In the genomic region with DNA sequence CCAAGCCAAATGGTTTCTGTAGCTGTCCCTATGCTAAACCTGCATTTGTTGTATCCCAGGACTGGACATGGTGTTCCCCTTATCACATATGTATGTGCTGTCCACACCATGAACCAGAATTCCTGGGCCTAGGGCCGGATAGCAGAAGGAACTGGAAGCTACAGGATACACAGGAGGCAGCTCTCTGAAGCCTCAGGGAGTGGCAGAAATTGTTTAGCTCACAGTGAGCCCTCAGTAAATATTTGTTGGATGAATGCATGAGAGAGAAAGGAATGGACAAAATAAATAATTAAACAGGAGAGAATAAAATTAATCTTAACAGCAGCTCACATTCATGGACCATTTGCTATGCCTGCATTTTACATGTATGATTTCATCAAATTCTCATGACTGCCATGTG, we compare ENCODE assay signal across 12 cellular contexts. TPM values are rescaled to one million over a fixed set of nuclear protein-coding genes. Genes with fewer than 3 reads are reported as not detected.
DNase-seq lines count a peak whose midpoint lies in the region; ATAC-seq and TF ChIP-seq lines count a peak whose summit lies in the region.
"Had no signal": no experiment of that assay in that cellular context is flagged by ENCODE, and none has a peak within 500 bp of the region (broad histone marks: within the 10 kb centered on the region; RNA-seq: fewer than 3 reads in every experiment).

No MANE protein-coding gene starts in this region.

- ATAC-seq in activated CD4-positive, alpha-beta T cell treated with anti-CD3 and anti-CD28 coated beads for 36 hours: no peak
- ATAC-seq in RWPE2 (ENCODE audit: low read depth) (no peak; the same call in 2 of the 3 replicates), HG03280 (IDR thresholded peaks at IDR 0.05; ENCODE audit: unreplicated experiment) (no peak)
- no peak for ATAC-seq in stimulated activated effector memory CD8-positive, alpha-beta T cell treated with anti-CD3 and anti-CD28 coated beads, Interleukin-12 subunit alpha, Interleukin-12 subunit beta, amount 100 ng/mL, for 72 hours

- peaks cover 38% of the 10 kb centered on the region for H3K36me3 ChIP-seq in RWPE2 (ENCODE audit: low read depth)

- no peak for TF ChIP-seq CTCF in RWPE2 (IDR thresholded peaks at IDR 0.05; ENCODE audit: poor library complexity, severe bottlenecking)
- no peak for TF ChIP-seq CTCF in epithelial cell of esophagus (IDR thresholded peaks at IDR 0.05; ENCODE audit: insufficient read depth, low read depth, low read length, missing control alignments)

- peak overlapping the region; percentile 67 for H3K27ac Mint-ChIP-seq in activated CD4-positive, alpha-beta T cell treated with anti-CD3 and anti-CD28 coated beads for 36 hours
- peak overlapping the region; percentile 91 for H3K27ac Mint-ChIP-seq in stimulated activated effector memory CD8-positive, alpha-beta T cell treated with anti-CD3 and anti-CD28 coated beads, Interleukin-12 subunit alpha, Interleukin-12 subunit beta, amount 100 ng/mL, for 72 hours
- H3K27ac Mint-ChIP-seq: progenitor cell of endocrine pancreas had no signal

- no peaks in the 10 kb centered on the region for H3K27me3 Mint-ChIP-seq in activated CD4-positive, alpha-beta T cell treated with anti-CD3 and anti-CD28 coated beads for 36 hours
- H3K27me3 Mint-ChIP-seq: progenitor cell of endocrine pancreas had no signal

- peaks cover 36% of the 10 kb centered on the region for H3K4me1 ChIP-seq in RWPE2 (ENCODE audit: insufficient read depth, poor library complexity, severe bottlenecking)

- intact Hi-C loops in activated CD4-positive, alpha-beta T cell treated with anti-CD3 and anti-CD28 coated beads for 36 hours (cut with DNase I, micrococcal nuclease): loop anchor here (2.0 to 10.0 kb wide), 3 partner anchors 85 to 827 kb away; a partner anchor contains a TSS

- no peaks in the 10 kb centered on the region for H3K9me3 Mint-ChIP-seq in activated CD4-positive, alpha-beta T cell treated with anti-CD3 and anti-CD28 coated beads for 36 hours (ENCODE audit: low read depth)
- H3K9me3 Mint-ChIP-seq in stimulated activated effector memory CD8-positive, alpha-beta T cell treated with anti-CD3 and anti-CD28 coated beads, Interleukin-12 subunit alpha, Interleukin-12 subunit beta, amount 100 ng/mL, for 72 hours: no peaks in the 10 kb centered on the region
- H3K9me3 Mint-ChIP-seq: immature natural killer cell had no signal

- no peaks in the 10 kb centered on the region for H3K27me3 ChIP-seq in RWPE2 (ENCODE audit: insufficient read depth, poor library complexity, severe bottlenecking)

- POLR2A ChIA-PET in activated CD4-positive, alpha-beta T cell treated with anti-CD3 and anti-CD28 coated beads for 36 hours (lab: Charles Lee): interaction anchor here (1.2 kb wide), 1 partner anchor 123 kb away, joined by 5 read pairs; no protein-coding TSS in a partner anchor

- peak overlapping the region; percentile 98 for H3K4me3 Mint-ChIP-seq in activated CD4-positive, alpha-beta T cell treated with anti-CD3 and anti-CD28 coated beads for 36 hours
- H3K4me3 Mint-ChIP-seq in stimulated activated effector memory CD8-positive, alpha-beta T cell treated with anti-CD3 and anti-CD28 coated beads, Interleukin-12 subunit alpha, Interleukin-12 subunit beta, amount 100 ng/mL, for 72 hours: peak overlapping the region; percentile 96

- peaks cover 37% of the 10 kb centered on the region for H3K36me3 Mint-ChIP-seq in activated CD4-positive, alpha-beta T cell treated with anti-CD3 and anti-CD28 coated beads for 36 hours (ENCODE audit: low read depth)
- H3K36me3 Mint-ChIP-seq in stimulated activated effector memory CD8-positive, alpha-beta T cell treated with anti-CD3 and anti-CD28 coated beads, Interleukin-12 subunit alpha, Interleukin-12 subunit beta, amount 100 ng/mL, for 72 hours: peaks cover 44% of the 10 kb centered on the region

- CTCF ChIA-PET in activated CD4-positive, alpha-beta T cell treated with anti-CD3 and anti-CD28 coated beads for 36 hours (lab: Charles Lee): interaction anchor here (1.4 to 6.2 kb wide), 6 partner anchors 12 to 267 kb away, joined by 4 to 63 read pairs (median 36); no protein-coding TSS in a partner anchor

- DNase-seq in activated CD4-positive, alpha-beta T cell treated with anti-CD3 and anti-CD28 coated beads for 36 hours: no peak
- DNase-seq in activated CD4-positive, alpha-beta T cell treated with anti-CD3 and anti-CD28 coated beads for 1 hour: no peak
- DNase-seq in RWPE2 (ENCODE audit: low spot score): no peak
- DNase-seq in epithelial cell of esophagus (ENCODE audit: low read depth): peak; percentile 63
- no peak for DNase-seq in stimulated activated effector memory CD8-positive, alpha-beta T cell treated with anti-CD3 and anti-CD28 coated beads, Interleukin-12 subunit alpha, Interleukin-12 subunit beta, amount 100 ng/mL, for 72 hours (ENCODE audit: low spot score in 2 of 2)
- no peak for DNase-seq in NCI-H2171 treated with DMSO at 0.1 percent for 48 hours (lab: John Stamatoyannopoulos, UW)
- no peak for DNase-seq in MV-4-11 (lab: John Stamatoyannopoulos, UW)
- DNase-seq: activated CD8-positive, alpha-beta memory T cell treated with anti-CD3 and anti-CD28 coated beads, Interleukin-2, amount 50 U/mL, for 4 hours; immature natural killer cell; SHP77 had no signal

- no peaks in the 10 kb centered on the region for H3K9me3 ChIP-seq in RWPE2 (ENCODE audit: severe bottlenecking)

- H3K4me1 Mint-ChIP-seq in activated CD4-positive, alpha-beta T cell treated with anti-CD3 and anti-CD28 coated beads for 36 hours: peaks cover 64% of the 10 kb centered on the region
- peaks cover 55% of the 10 kb centered on the region for H3K4me1 Mint-ChIP-seq in stimulated activated effector memory CD8-positive, alpha-beta T cell treated with anti-CD3 and anti-CD28 coated beads, Interleukin-12 subunit alpha, Interleukin-12 subunit beta, amount 100 ng/mL, for 72 hours

- H3K4me3 ChIP-seq in RWPE2 (ENCODE audit: severe bottlenecking) (peak overlapping the region; percentile 2), epithelial cell of esophagus (ENCODE audit: low read length) (peak overlapping the region; percentile 90)

- peak overlapping the region; percentile 98 for H3K27ac ChIP-seq in RWPE2 (ENCODE audit: poor library complexity, severe bottlenecking)

RNA-seq across cellular contexts. Expression of a gene that starts 2.1 kb away (rescaled TPM):
- total RNA-seq in activated CD4-positive, alpha-beta T cell treated with anti-CD3 and anti-CD28 coated beads for 36 hours: 10 to 100 TPM; 38.1 to 41.4 TPM

RNA-seq across cellular contexts. Expression of a gene that starts 4.1 kb away (rescaled TPM):
- 10 to 100 TPM in 1 of 2 experiments, 1 to 10 TPM in 1; 7.8 to 11.9 TPM for total RNA-seq in activated CD4-positive, alpha-beta T cell treated with anti-CD3 and anti-CD28 coated beads for 36 hours
